2 cellular contexts compared by ENCODE assay signal in the genomic region with DNA sequence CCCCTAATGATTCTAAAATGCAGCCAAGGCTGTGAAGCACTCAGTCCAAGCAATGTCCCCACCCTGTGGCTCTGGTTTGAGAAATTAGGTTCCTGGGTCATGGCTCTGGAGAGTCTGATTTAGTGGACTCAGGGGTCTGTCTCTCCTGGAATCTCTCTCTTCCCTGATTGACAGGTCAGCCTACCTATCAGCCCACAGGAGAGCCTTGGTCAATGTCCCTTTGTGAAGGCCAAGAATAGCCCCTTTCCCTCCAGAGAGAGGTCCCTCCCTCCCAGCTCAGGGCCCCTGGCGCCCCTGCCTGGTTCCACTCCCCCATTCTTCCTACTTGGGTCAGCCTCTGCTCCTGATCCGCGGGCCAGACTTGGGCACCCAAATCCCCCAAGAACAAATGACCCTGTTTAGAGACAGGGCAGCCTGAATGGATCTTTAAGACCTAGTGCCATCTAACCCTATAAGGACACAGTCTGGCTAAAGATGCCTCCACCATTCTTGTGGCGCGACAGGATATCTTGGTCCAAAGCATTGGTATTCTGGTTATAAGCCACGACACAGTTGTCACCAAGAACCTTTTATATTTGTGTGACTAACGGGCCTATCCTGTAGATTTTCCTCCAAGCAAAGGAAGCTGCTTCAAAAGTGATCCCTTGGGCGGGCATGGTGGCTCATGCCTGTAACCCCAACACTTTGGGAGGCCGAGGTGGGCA.
A peak's percentile ranks its signal among the peaks of the same experiment; 100 is the strongest.
TF ChIP-seq lines count a peak whose summit lies in the region.

No MANE protein-coding gene starts in this region.

TF ChIP-seq in HEK293T, 16 proteins besides CTCF, POLR2A, EP300 and RAD21:
- TF ChIP-seq FOXA1 (IDR thresholded peaks at IDR 0.05) = no peak
- TF ChIP-seq, protein P1, sequence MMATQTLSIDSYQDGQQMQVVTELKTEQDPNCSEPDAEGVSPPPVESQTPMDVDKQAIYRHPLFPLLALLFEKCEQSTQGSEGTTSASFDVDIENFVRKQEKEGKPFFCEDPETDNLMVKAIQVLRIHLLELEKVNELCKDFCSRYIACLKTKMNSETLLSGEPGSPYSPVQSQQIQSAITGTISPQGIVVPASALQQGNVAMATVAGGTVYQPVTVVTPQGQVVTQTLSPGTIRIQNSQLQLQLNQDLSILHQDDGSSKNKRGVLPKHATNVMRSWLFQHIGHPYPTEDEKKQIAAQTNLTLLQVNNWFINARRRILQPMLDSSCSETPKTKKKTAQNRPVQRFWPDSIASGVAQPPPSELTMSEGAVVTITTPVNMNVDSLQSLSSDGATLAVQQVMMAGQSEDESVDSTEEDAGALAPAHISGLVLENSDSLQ (IDR thresholded peaks at IDR 0.05) = peak; percentile 78

TF ChIP-seq in K562, 482 proteins besides CTCF, POLR2A, EP300 and RAD21:
- TF ChIP-seq ETV6 (IDR thresholded peaks at IDR 0.05; ENCODE audit: borderline replicate concordance in 1 of 2, low read depth in 2 of 2, low read length in 1 of 2) (no peak), ETV6 (CRISPR knock-in tag; IDR thresholded peaks at IDR 0.05; ENCODE audit: borderline replicate concordance) (no peak), PPARD (CRISPR knock-in tag; IDR thresholded peaks at IDR 0.05) (no peak), ZNF3 (CRISPR knock-in tag; IDR thresholded peaks at IDR 0.05) (no peak), RBM39 (optimal IDR thresholded peaks at IDR 0.05; ENCODE audit: low read depth, low read length) (no peak), BRD9 (IDR thresholded peaks at IDR 0.05; ENCODE audit: low read depth, partially characterized antibody) (no peak), ZNF224 (CRISPR knock-in tag; IDR thresholded peaks at IDR 0.05) (no peak), NFYB (IDR thresholded peaks at IDR 0.05; ENCODE audit: extremely low read depth, insufficient read length) (peak; percentile 46), JUNB (CRISPR knock-in tag; conservative IDR thresholded peaks at IDR 0.05) (no peak), NR3C1 (CRISPR knock-in tag; IDR thresholded peaks at IDR 0.05) (no peak), ZNF217 (CRISPR knock-in tag; IDR thresholded peaks at IDR 0.05) (no peak)
- TF ChIP-seq, protein P1 (IDR thresholded peaks at IDR 0.05) = peak; percentile 86
